ENCODE assay signal across 8 cellular contexts in the genomic region with DNA sequence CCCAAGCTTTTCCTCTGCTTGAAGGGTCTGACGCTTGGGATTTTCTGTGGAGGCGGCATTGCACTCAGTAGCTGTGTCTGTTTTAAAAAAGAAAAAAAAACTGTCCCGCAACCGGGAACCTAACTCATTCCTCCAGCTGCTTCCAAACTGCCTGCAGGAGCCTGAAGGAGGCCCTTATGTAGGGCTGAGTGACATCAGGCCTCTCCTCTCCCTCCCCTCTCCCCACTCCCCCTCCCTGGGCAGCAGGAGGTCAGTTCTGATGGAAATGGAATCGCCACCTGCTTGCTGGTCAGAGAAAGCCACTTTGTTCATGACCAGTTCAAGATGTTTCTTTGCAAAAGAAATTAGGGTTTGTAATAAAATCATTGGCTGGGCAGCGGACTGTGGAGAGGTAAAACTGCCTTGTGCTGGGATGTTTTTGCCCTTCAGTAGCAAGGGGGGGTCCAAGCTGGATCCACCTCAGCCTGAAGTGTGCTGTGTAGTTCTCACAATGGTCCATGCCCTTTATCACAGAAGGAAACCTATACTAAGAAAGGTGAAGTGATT. TPM values are rescaled to one million over a fixed set of nuclear protein-coding genes. Genes with fewer than 3 reads are reported as not detected.
A peak's percentile ranks its signal among the peaks of the same experiment; 100 is the strongest.
DNase-seq lines count a peak whose midpoint lies in the region; ATAC-seq and TF ChIP-seq lines count a peak whose summit lies in the region.

A gene (minus strand): TSS at position 149 of the 546 bp plus-strand sequence. CDS start 90 bp downstream, at position 59.

- DNase-seq in CD14-positive monocyte (ENCODE audit: low spot score) (no peak), fibroblast of pulmonary artery (ENCODE audit: low read depth) (no peak), omental fat pad (ENCODE audit: low spot score) (no peak), posterior cingulate gyrus (no peak), NCI-H2196 (lab: John Stamatoyannopoulos, UW; ENCODE audit: unreplicated experiment) (no peak), NCI-H1105 treated with DMSO at 0.1 percent for 48 hours (lab: John Stamatoyannopoulos, UW) (no peak)

- intact Hi-C loops in CD14-positive monocyte (cut with micrococcal nuclease) (loop anchor here in 1 of 2 donors (10.0 kb wide), 2 partner anchors 104 to 474 kb away; no protein-coding TSS in a partner anchor), posterior cingulate gyrus (cut with DNase I) (loop anchor here (2.0 to 10.0 kb wide), 3 partner anchors 102 to 464 kb away; a partner anchor contains a TSS)

- H3K9ac ChIP-seq in OCI-LY1 (ENCODE audit: low read length), result no peak within 1 kb of the TSS

- H3K4me1 ChIP-seq in OCI-LY1 (ENCODE audit: insufficient read depth, low read length, severe bottlenecking), result no peaks in the 10 kb centered on the region

- H3K4me1 Mint-ChIP-seq in CD14-positive monocyte, result peaks cover 6% of the 10 kb centered on the region

- H3K4me3 ChIP-seq in OCI-LY1 (ENCODE audit: low read depth, low read length, poor library complexity, severe bottlenecking) (peak within 1 kb of the TSS; percentile 45), fibroblast of pulmonary artery (replicated peaks; ENCODE audit: low read depth, low read length) (peak within 1 kb of the TSS; percentile 46)

- H3K4me3 Mint-ChIP-seq in CD14-positive monocyte, result peak within 1 kb of the TSS; percentile 70 to 91

- no peak for ATAC-seq in omental fat pad (ENCODE audit: low FRiP score)
- ATAC-seq in GM18502 (IDR thresholded peaks at IDR 0.05; ENCODE audit: poor library complexity, unreplicated experiment), result no peak

- no peaks in the 10 kb centered on the region for H3F3A ChIP-seq in OCI-LY1 (ENCODE audit: insufficient read depth, low read length)

- no peaks in the 10 kb centered on the region for H3K36me3 Mint-ChIP-seq in CD14-positive monocyte

- H3K27ac ChIP-seq in OCI-LY1 (ENCODE audit: low read depth, low read length, poor library complexity, severe bottlenecking), result no peak within 1 kb of the TSS

- no peaks in the 10 kb centered on the region for H3K27me3 ChIP-seq in OCI-LY1 (ENCODE audit: insufficient read depth, low read length)

- no peaks in the 10 kb centered on the region for H4K20me1 ChIP-seq in OCI-LY1 (ENCODE audit: insufficient read depth, low read length)

- no peaks in the 10 kb centered on the region for H3K79me2 ChIP-seq in OCI-LY1 (ENCODE audit: insufficient read depth, low read length)

- no peak within 1 kb of the TSS for H2AFZ ChIP-seq in OCI-LY1 (ENCODE audit: low read length)

- no peaks in the 10 kb centered on the region for H3K9me3 ChIP-seq in OCI-LY1 (ENCODE audit: low read length)

- H3K4me2 ChIP-seq in OCI-LY1 (ENCODE audit: low read length), result peak within 1 kb of the TSS; percentile 63; the same call in 1 of the 2 replicates

- peaks cover 5 to 15% (median 10%) of the 10 kb centered on the region in 3 donors for H3K27me3 Mint-ChIP-seq in CD14-positive monocyte (ENCODE audit: low read depth in 3 of 3)

- TF ChIP-seq CTCF in CD14-positive monocyte (IDR thresholded peaks at IDR 0.05) (no peak), OCI-LY1 (IDR thresholded peaks at IDR 0.05; ENCODE audit: low read length) (no peak), fibroblast of pulmonary artery (IDR thresholded peaks at IDR 0.05; ENCODE audit: low read length, missing control alignments) (no peak), omental fat pad (IDR thresholded peaks at IDR 0.05) (no peak)

- H3K36me3 ChIP-seq in OCI-LY1 (ENCODE audit: insufficient read depth, low read length), result no peaks in the 10 kb centered on the region

- H3K9me3 Mint-ChIP-seq in CD14-positive monocyte, result no peaks in the 10 kb centered on the region

- H3K27ac Mint-ChIP-seq in CD14-positive monocyte, result peak within 1 kb of the TSS in 5 of 7 donors; percentile 50 to 73 (median 61)

- H3K9me2 ChIP-seq in OCI-LY1 (ENCODE audit: low read depth, low read length), result no peaks in the 10 kb centered on the region

RNA-seq across cellular contexts. Expression of the gene that starts here (rescaled TPM):
- polyA plus RNA-seq in CD14-positive monocyte, result not detected
- 10 to 100 TPM; 10.9 to 41.6 (median 20.2) TPM for total RNA-seq in omental fat pad
